ENCODE assay signal across 1 cellular context in genomic region chr17:38674013-38674748, GRCh38.
TF ChIP-seq lines count a peak whose summit lies in the region.

No MANE protein-coding gene starts in this region.

TF ChIP-seq in IMR-90, 13 proteins besides CTCF, POLR2A, EP300 and RAD21 (continued from another document):
- TF ChIP-seq, protein P1, sequence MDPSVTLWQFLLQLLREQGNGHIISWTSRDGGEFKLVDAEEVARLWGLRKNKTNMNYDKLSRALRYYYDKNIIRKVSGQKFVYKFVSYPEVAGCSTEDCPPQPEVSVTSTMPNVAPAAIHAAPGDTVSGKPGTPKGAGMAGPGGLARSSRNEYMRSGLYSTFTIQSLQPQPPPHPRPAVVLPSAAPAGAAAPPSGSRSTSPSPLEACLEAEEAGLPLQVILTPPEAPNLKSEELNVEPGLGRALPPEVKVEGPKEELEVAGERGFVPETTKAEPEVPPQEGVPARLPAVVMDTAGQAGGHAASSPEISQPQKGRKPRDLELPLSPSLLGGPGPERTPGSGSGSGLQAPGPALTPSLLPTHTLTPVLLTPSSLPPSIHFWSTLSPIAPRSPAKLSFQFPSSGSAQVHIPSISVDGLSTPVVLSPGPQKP (IDR thresholded peaks at IDR 0.05; ENCODE audit: borderline replicate concordance, low read depth, low read length), result no peak
- no peak for TF ChIP-seq MAZ (IDR thresholded peaks at IDR 0.05; ENCODE audit: borderline replicate concordance, low read depth, low read length)
- no peak for TF ChIP-seq SMC3 (IDR thresholded peaks at IDR 0.05; ENCODE audit: low read depth, low read length)
- TF ChIP-seq MXI1 (IDR thresholded peaks at IDR 0.05; ENCODE audit: borderline replicate concordance, low read depth, low read length), result no peak
- TF ChIP-seq FOS (IDR thresholded peaks at IDR 0.05; ENCODE audit: low read depth, low read length), result no peak
- no peak for TF ChIP-seq BHLHE40 (IDR thresholded peaks at IDR 0.05; ENCODE audit: low read depth, low read length)
- no peak for TF ChIP-seq RFX5 (IDR thresholded peaks at IDR 0.05; ENCODE audit: low read depth, low read length)
- no peak for TF ChIP-seq NFE2L2 (IDR thresholded peaks at IDR 0.05; ENCODE audit: low read depth, low read length)
- TF ChIP-seq CEBPB (IDR thresholded peaks at IDR 0.05; ENCODE audit: low read depth, low read length), result no peak
